21 cellular contexts compared by ENCODE assay signal in the genomic region with DNA sequence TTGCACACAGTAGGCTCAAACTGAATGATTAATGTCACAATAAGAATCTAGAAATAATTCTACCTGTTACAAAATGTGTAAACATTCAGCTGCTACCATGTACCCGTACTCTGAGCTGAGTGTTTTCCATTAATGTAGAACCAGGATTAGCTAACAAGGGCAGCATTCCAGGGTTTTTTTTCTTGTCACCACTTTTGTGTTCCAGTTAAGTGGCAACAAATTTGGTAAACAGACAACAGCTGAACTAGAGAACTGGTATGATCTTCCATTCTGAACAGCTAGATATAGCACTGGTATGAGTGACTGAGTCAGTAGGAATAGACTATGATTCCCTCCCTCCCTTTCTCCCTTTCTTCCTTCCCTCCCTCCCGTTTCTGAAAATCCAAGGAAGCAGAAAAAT.
"Had no signal": no experiment of that assay in that cellular context is flagged by ENCODE, and none has a peak within 500 bp of the region (broad histone marks: within the 10 kb centered on the region; RNA-seq: fewer than 3 reads in every experiment).

No MANE protein-coding gene starts in this region.

- DNase-seq: activated CD4-positive, alpha-beta T cell treated with anti-CD3 and anti-CD28 coated beads, Interleukin-2, amount 10 ng/mL, durations not matched to agents 24 days and 14 days; activated CD8-positive, alpha-beta T cell treated with anti-CD3 and anti-CD28 coated beads for 36 hours; activated naive CD4-positive, alpha-beta T cell treated with Interleukin-2 at 50 U/mL for 16 hours; activated naive CD8-positive, alpha-beta T cell treated with anti-CD3 and anti-CD28 coated beads, Interleukin-2, amount 50 U/mL, for 24 hours; activated T-cell treated with anti-CD3 and anti-CD28 coated beads, Interleukin-2, amount 50 U/mL, for 1 hour; anterior cingulate cortex; central memory CD4-positive, alpha-beta T cell; colonic mucosa; endodermal cell; foreskin keratinocyte; mesendoderm; pancreas; stimulated activated CD4-positive, alpha-beta T cell treated with anti-CD3 and anti-CD28 coated beads, Interleukin-4, amount 100 ng/mL, for 24 hours; T-helper 9 cell had no signal

- ATAC-seq: activated CD8-positive, alpha-beta T cell treated with anti-CD3 and anti-CD28 coated beads for 36 hours; activated naive CD8-positive, alpha-beta T cell treated with anti-CD3 and anti-CD28 coated beads, Interleukin-2, amount 50 U/mL, for 24 hours; activated T-helper 17 cell treated with anti-CD3 and anti-CD28 coated beads, Interleukin-2, amount 50 U/mL, for 72 hours; foreskin keratinocyte; natural killer cell treated with Interleukin-12 subunit alpha and Interleukin-12 subunit beta and Interleukin-15 and Interleukin-18, amount 100 ng/mL, for 72 hours; pancreas; sciatic nerve; stimulated activated effector memory CD8-positive, alpha-beta T cell treated with anti-CD3 and anti-CD28 coated beads, Interleukin-12 subunit alpha, Interleukin-12 subunit beta, amount 100 ng/mL, for 72 hours had no signal

- H3K36me3 ChIP-seq: colonic mucosa, neutrophil, pancreas had no signal

- H3K4me1 ChIP-seq: colonic mucosa, foreskin keratinocyte, pancreas had no signal

- H3K4me3 Mint-ChIP-seq: activated CD4-positive, alpha-beta T cell treated with anti-CD3 and anti-CD28 coated beads, Interleukin-2, amount 10 ng/mL, durations not matched to agents 24 days and 14 days; activated CD8-positive, alpha-beta T cell treated with anti-CD3 and anti-CD28 coated beads for 36 hours; activated naive CD8-positive, alpha-beta T cell treated with anti-CD3 and anti-CD28 coated beads, Interleukin-2, amount 50 U/mL, for 24 hours; activated T-helper 17 cell treated with anti-CD3 and anti-CD28 coated beads, Interleukin-2, amount 50 U/mL, for 72 hours; brain; endodermal cell; natural killer cell treated with Interleukin-12 subunit alpha and Interleukin-12 subunit beta and Interleukin-15 and Interleukin-18, amount 100 ng/mL, for 72 hours; stimulated activated effector memory CD8-positive, alpha-beta T cell treated with anti-CD3 and anti-CD28 coated beads, Interleukin-12 subunit alpha, Interleukin-12 subunit beta, amount 100 ng/mL, for 72 hours had no signal

- H3K9me3 Mint-ChIP-seq: activated CD4-positive, alpha-beta T cell treated with anti-CD3 and anti-CD28 coated beads, Interleukin-2, amount 10 ng/mL, durations not matched to agents 24 days and 14 days; activated CD8-positive, alpha-beta T cell treated with anti-CD3 and anti-CD28 coated beads for 36 hours; activated naive CD8-positive, alpha-beta T cell treated with anti-CD3 and anti-CD28 coated beads, Interleukin-2, amount 50 U/mL, for 24 hours; brain; endodermal cell; natural killer cell treated with Interleukin-12 subunit alpha and Interleukin-12 subunit beta and Interleukin-15 and Interleukin-18, amount 100 ng/mL, for 72 hours; stimulated activated effector memory CD8-positive, alpha-beta T cell treated with anti-CD3 and anti-CD28 coated beads, Interleukin-12 subunit alpha, Interleukin-12 subunit beta, amount 100 ng/mL, for 72 hours had no signal

- H3K36me3 Mint-ChIP-seq: brain; natural killer cell treated with Interleukin-12 subunit alpha and Interleukin-12 subunit beta and Interleukin-15 and Interleukin-18, amount 100 ng/mL, for 72 hours; stimulated activated effector memory CD8-positive, alpha-beta T cell treated with anti-CD3 and anti-CD28 coated beads, Interleukin-12 subunit alpha, Interleukin-12 subunit beta, amount 100 ng/mL, for 72 hours had no signal

- H3K27ac Mint-ChIP-seq: activated CD4-positive, alpha-beta T cell treated with anti-CD3 and anti-CD28 coated beads, Interleukin-2, amount 10 ng/mL, durations not matched to agents 24 days and 14 days; activated CD8-positive, alpha-beta T cell treated with anti-CD3 and anti-CD28 coated beads for 36 hours; activated naive CD8-positive, alpha-beta T cell treated with anti-CD3 and anti-CD28 coated beads, Interleukin-2, amount 50 U/mL, for 24 hours; activated T-helper 17 cell treated with anti-CD3 and anti-CD28 coated beads, Interleukin-2, amount 50 U/mL, for 72 hours; brain; endodermal cell; natural killer cell treated with Interleukin-12 subunit alpha and Interleukin-12 subunit beta and Interleukin-15 and Interleukin-18, amount 100 ng/mL, for 72 hours; stimulated activated effector memory CD8-positive, alpha-beta T cell treated with anti-CD3 and anti-CD28 coated beads, Interleukin-12 subunit alpha, Interleukin-12 subunit beta, amount 100 ng/mL, for 72 hours had no signal

- H3K4me3 ChIP-seq: colonic mucosa, hepatocyte, pancreas had no signal

- H3K4me2 ChIP-seq: hepatocyte had no signal

- H2AFZ ChIP-seq: hepatocyte had no signal

- H3K9me3 ChIP-seq: colonic mucosa, neutrophil, pancreas had no signal

- H3K79me2 ChIP-seq: hepatocyte had no signal

- H3K4me1 Mint-ChIP-seq: activated CD4-positive, alpha-beta T cell treated with anti-CD3 and anti-CD28 coated beads, Interleukin-2, amount 10 ng/mL, durations not matched to agents 24 days and 14 days; activated T-helper 17 cell treated with anti-CD3 and anti-CD28 coated beads, Interleukin-2, amount 50 U/mL, for 72 hours; brain; endodermal cell had no signal

- H3K27me3 ChIP-seq: colonic mucosa, hepatocyte, neutrophil, pancreas had no signal
